8 cellular contexts compared by ENCODE assay signal in the genomic region with DNA sequence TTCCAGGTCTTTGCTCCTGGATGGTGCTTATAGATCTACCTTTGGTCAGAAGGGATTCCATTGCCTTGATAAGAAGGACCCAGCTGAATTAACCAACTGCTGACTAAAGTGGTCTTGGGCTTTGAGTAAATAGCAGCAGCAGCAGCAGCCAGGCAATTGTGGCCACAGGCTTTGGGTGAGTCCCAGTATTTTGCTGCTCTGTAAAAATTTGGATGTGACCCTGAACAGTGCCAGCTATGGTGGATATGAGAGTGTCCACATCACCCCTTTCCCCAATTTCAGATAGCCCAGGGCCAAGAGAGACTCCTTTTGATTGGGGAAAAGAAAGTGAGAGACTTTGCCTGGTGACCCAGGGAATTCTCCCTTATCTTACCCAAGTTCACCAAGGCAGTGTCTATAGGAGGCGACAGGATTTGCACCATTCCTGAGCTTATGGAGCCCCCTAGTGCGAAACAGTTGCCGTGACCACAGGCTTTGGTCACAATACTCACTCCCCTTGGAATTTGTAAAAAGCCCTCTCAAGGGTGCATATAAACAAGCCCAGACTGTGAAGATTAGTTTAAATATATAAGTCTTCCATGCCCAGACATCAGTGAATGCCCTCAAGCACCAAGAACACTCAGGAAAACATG.
DNase-seq lines count a peak whose midpoint lies in the region; ATAC-seq and TF ChIP-seq lines count a peak whose summit lies in the region.

No MANE protein-coding gene starts in this region.

- peak; percentile 65 for ATAC-seq in GM21526 (IDR thresholded peaks at IDR 0.05; ENCODE audit: low FRiP score, unreplicated experiment)

- CTCF ChIA-PET in GM10248 (lab: Yijun Ruan, JAX) = interaction anchor here (0.7 to 2.9 kb wide), 6 partner anchors 11 to 462 kb away, joined by 3 to 18 read pairs (median 3); no protein-coding TSS in a partner anchor
- CTCF ChIA-PET in activated naive CD4-positive, alpha-beta T cell treated with anti-CD3 and anti-CD28 coated beads for 36 hours (lab: Charles Lee) = interaction anchor here (1.0 to 1.6 kb wide), 5 partner anchors 255 to 461 kb away, joined by 3 to 4 read pairs (median 3); no protein-coding TSS in a partner anchor

- intact Hi-C loops in activated naive CD4-positive, alpha-beta T cell treated with anti-CD3 and anti-CD28 coated beads for 36 hours (cut with micrococcal nuclease) = loop anchor here (1.0 to 5.0 kb wide), 6 partner anchors 196 to 530 kb away; no protein-coding TSS in a partner anchor

- no peak for TF ChIP-seq EP300 in neural cell (conservative IDR thresholded peaks at IDR 0.05; ENCODE audit: poor library complexity, severe bottlenecking)

- H3K27ac ChIP-seq in neural cell (ENCODE audit: low read length) (no peak overlapping the region), Peyer's patch (no peak overlapping the region)

- TF ChIP-seq RAD21 in neural cell (conservative IDR thresholded peaks at IDR 0.05) = peak; percentile 49

- peak; percentile 39 for TF ChIP-seq CTCF in GM10248 (IDR thresholded peaks at IDR 0.05; ENCODE audit: control extremely low read depth, extremely low read depth, low read depth, missing control alignments)
- peak; percentile 36 for TF ChIP-seq CTCF in neural cell (IDR thresholded peaks at IDR 0.05; ENCODE audit: poor library complexity, severe bottlenecking)
- TF ChIP-seq CTCF in Peyer's patch (IDR thresholded peaks at IDR 0.05) = peak in 1 of 6 experiments; percentile 5

- H3K4me1 ChIP-seq in Peyer's patch = no peaks in the 10 kb centered on the region

- H3K4me3 ChIP-seq in neural cell (ENCODE audit: low read length) = no peak overlapping the region
- no peak overlapping the region for H3K4me3 ChIP-seq in Peyer's patch

- H3K27me3 Mint-ChIP-seq in activated naive CD4-positive, alpha-beta T cell treated with anti-CD3 and anti-CD28 coated beads for 36 hours (ENCODE audit: low read depth) = no peaks in the 10 kb centered on the region

- no peaks in the 10 kb centered on the region for H3K79me2 ChIP-seq in neural cell (replicated peaks; ENCODE audit: insufficient read depth, low read length)

- no peaks in the 10 kb centered on the region for H3K9me3 ChIP-seq in neural cell (ENCODE audit: low read length)
- H3K9me3 ChIP-seq in Peyer's patch = no peaks in the 10 kb centered on the region

- H3K36me3 ChIP-seq in neural cell (ENCODE audit: insufficient read depth, low read length) (no peaks in the 10 kb centered on the region), Peyer's patch (no peaks in the 10 kb centered on the region)

- H3K4me1 Mint-ChIP-seq in activated naive CD4-positive, alpha-beta T cell treated with anti-CD3 and anti-CD28 coated beads for 36 hours (ENCODE audit: low read depth) = peaks cover 5% of the 10 kb centered on the region

- H3K9ac ChIP-seq in neural cell (ENCODE audit: low read length) = no peak overlapping the region

- H3K4me3 Mint-ChIP-seq in activated naive CD4-positive, alpha-beta T cell treated with anti-CD3 and anti-CD28 coated beads for 36 hours = no peak overlapping the region

- no peak for TF ChIP-seq POLR2A in Peyer's patch (IDR thresholded peaks at IDR 0.05)

- H3K36me3 Mint-ChIP-seq in activated naive CD4-positive, alpha-beta T cell treated with anti-CD3 and anti-CD28 coated beads for 36 hours (ENCODE audit: low read depth) = no peaks in the 10 kb centered on the region

- no peak overlapping the region for H2AFZ ChIP-seq in neural cell (ENCODE audit: low read depth, low read length)

- H3K27ac Mint-ChIP-seq in activated naive CD4-positive, alpha-beta T cell treated with anti-CD3 and anti-CD28 coated beads for 36 hours = no peak overlapping the region

- H3K4me2 ChIP-seq in neural cell (ENCODE audit: low read length) = no peak overlapping the region

- POLR2A ChIA-PET in GM10248 (lab: Yijun Ruan, JAX) = no interaction called here

- DNase-seq in GM10248 (ENCODE audit: extremely low spot score) (peak; percentile 6), NAMALWA (ENCODE audit: low spot score) (peak; percentile 67), Peyer's patch (no peak), amniotic stem cell (lab: John Stamatoyannopoulos, UW) (no peak), NCI-H2196 treated with DMSO at 0.1 percent for 48 hours (lab: John Stamatoyannopoulos, UW; ENCODE audit: unreplicated experiment) (no peak)
- DNase-seq in activated naive CD4-positive, alpha-beta T cell treated with anti-CD3 and anti-CD28 coated beads for 36 hours = peak; percentile 52

- no peaks in the 10 kb centered on the region for H3F3A ChIP-seq in neural cell (ENCODE audit: insufficient read depth, low read length, poor library complexity, severe bottlenecking)

- H3K9me3 Mint-ChIP-seq in activated naive CD4-positive, alpha-beta T cell treated with anti-CD3 and anti-CD28 coated beads for 36 hours = peaks cover 5% of the 10 kb centered on the region

- H3K9me2 ChIP-seq in neural cell (ENCODE audit: insufficient read depth, low read length) = no peaks in the 10 kb centered on the region

- H3K27me3 ChIP-seq in neural cell (ENCODE audit: insufficient read depth, low read depth, low read length) (no peaks in the 10 kb centered on the region), Peyer's patch (no peaks in the 10 kb centered on the region)

- H4K20me1 ChIP-seq in neural cell (ENCODE audit: insufficient read depth) = no peaks in the 10 kb centered on the region

TF ChIP-seq in neural cell, 6 proteins besides CTCF, POLR2A, EP300 and RAD21:
- TF ChIP-seq SMC3 (conservative IDR thresholded peaks at IDR 0.05; ENCODE audit: poor library complexity) = peak; percentile 44
- TF ChIP-seq POLR2AphosphoS5 (IDR thresholded peaks at IDR 0.05) = no peak
- no peak for TF ChIP-seq TAF1 (IDR thresholded peaks at IDR 0.05; ENCODE audit: low read depth)

Comparison
In these comparisons a context has a peak if more than half of its experiments do, and no peak if none do; other contexts are left out.
1. DNase-seq: peak in GM10248 (single experiment), NAMALWA (single experiment) and activated naive CD4-positive, alpha-beta T cell treated with anti-CD3 and anti-CD28 coated beads for 36 hours (single experiment); none in Peyer's patch (0 of 3), amniotic stem cell (single experiment) and NCI-H2196 treated with DMSO at 0.1 percent for 48 hours (single experiment).